ENCODE assay signal across 15 cellular contexts in genomic region chr3:2334921-2335320, GRCh38.
"Had no signal": no experiment of that assay in that cellular context is flagged by ENCODE, and none has a peak within 500 bp of the region (broad histone marks: within the 10 kb centered on the region; RNA-seq: fewer than 3 reads in every experiment).

No MANE protein-coding gene starts in this region.

- DNase-seq: effector memory CD4-positive, alpha-beta T cell; heart right ventricle; islet precursor cell; mammary epithelial cell; mucosa of descending colon; naive thymus-derived CD8-positive, alpha-beta T cell; sigmoid colon; stimulated activated CD4-positive, alpha-beta T cell treated with anti-CD3 and anti-CD28 coated beads, Interleukin-2, amount 100 ng/mL, for 24 hours; stimulated activated CD4-positive, alpha-beta T cell treated with anti-CD3 and anti-CD28 coated beads, Interleukin-4, amount 100 ng/mL, for 4 hours; stimulated activated naive B cell treated with anti-CD40 and anti-IgM and Interleukin-4, amounts not matched to agents 10 μg/mL and 1 μg/mL and 100 μg/mL, for 72 hours; stimulated activated naive CD8-positive, alpha-beta T cell treated with anti-CD3 and anti-CD28 coated beads, Interleukin-15, amount 100 ng/mL, for 72 hours; testis; transverse colon had no signal

- FAIRE-seq: endometrium, frontal cortex had no signal
